Comparison of ENCODE assay signal across 8 cellular contexts in genomic region chr6:26033132-26033941, GRCh38. TPM values are rescaled to one million over a fixed set of nuclear protein-coding genes. Genes with fewer than 3 reads are reported as not detected.
DNase-seq lines count a peak whose midpoint lies in the region; ATAC-seq and TF ChIP-seq lines count a peak whose summit lies in the region.

No MANE protein-coding gene starts in this region.

- H3K27me3 Mint-ChIP-seq in activated CD8-positive, alpha-beta T cell treated with anti-CD3 and anti-CD28 coated beads for 36 hours, result peaks cover 2% of the 10 kb centered on the region

- POLR2A ChIA-PET in activated CD8-positive, alpha-beta T cell treated with anti-CD3 and anti-CD28 coated beads for 36 hours (lab: Charles Lee), result interaction anchor here (0.9 to 23.0 kb wide), 20 partner anchors 13 to 1838 kb away, joined by 3 to 1376 read pairs (median 8); a partner anchor contains a TSS

- H3K14ac ChIP-seq in mesenchymal stem cell (ENCODE audit: low read length in 2 of 2), result peak overlapping the region in 1 of 2 experiments; percentile 73

- H3K79me1 ChIP-seq in mesenchymal stem cell (replicated peaks; ENCODE audit: low read length, poor library complexity, severe bottlenecking), result no peaks in the 10 kb centered on the region

- H3K23ac ChIP-seq in mesenchymal stem cell (ENCODE audit: low read length in 2 of 2), result peak overlapping the region in 1 of 2 experiments; percentile 20

- DNase-seq in DMS 273 (lab: John Stamatoyannopoulos, UW; ENCODE audit: unreplicated experiment) (peak; percentile 81), GM20000 (ENCODE audit: low spot score) (peak; percentile 83), NCI-H82 (lab: John Stamatoyannopoulos, UW) (peak; percentile 97), mesenchymal stem cell (peak; percentile 98)
- DNase-seq in activated CD8-positive, alpha-beta T cell treated with anti-CD3 and anti-CD28 coated beads for 36 hours, result peak; percentile 81

- WGBS in mesenchymal stem cell, result under 1% methylated on average over 40 of the region's 46 CpGs

- H3K9me3 ChIP-seq in endocrine pancreas (ENCODE audit: control insufficient read depth, low read length), result no peaks in the 10 kb centered on the region
- no peaks in the 10 kb centered on the region for H3K9me3 ChIP-seq in mesenchymal stem cell (ENCODE audit: control insufficient read depth, low read length)
- H3K9me3 ChIP-seq in stomach smooth muscle (ENCODE audit: control insufficient read depth in 2 of 2, low read length in 2 of 2), result no peaks in the 10 kb centered on the region

- H3K36me3 ChIP-seq in endocrine pancreas (ENCODE audit: control insufficient read depth, insufficient read depth, low read length) (no peaks in the 10 kb centered on the region), mesenchymal stem cell (ENCODE audit: control insufficient read depth in 1 of 2, insufficient read depth in 2 of 2, low read depth in 1 of 2, low read length in 2 of 2) (no peaks in the 10 kb centered on the region), stomach smooth muscle (ENCODE audit: control insufficient read depth in 2 of 2, insufficient read depth in 2 of 2, low read length in 2 of 2) (no peaks in the 10 kb centered on the region)

- peak overlapping the region; percentile 73 for H3K4me2 ChIP-seq in mesenchymal stem cell (ENCODE audit: low read length, poor library complexity, severe bottlenecking)

- peaks cover 6% of the 10 kb centered on the region for H3K36me3 Mint-ChIP-seq in activated CD8-positive, alpha-beta T cell treated with anti-CD3 and anti-CD28 coated beads for 36 hours (ENCODE audit: low read depth)

- peak overlapping the region; percentile 48 for H3K9ac ChIP-seq in endocrine pancreas (ENCODE audit: control insufficient read depth, insufficient read depth, low read length)
- H3K9ac ChIP-seq in mesenchymal stem cell (ENCODE audit: low read length), result peak overlapping the region; percentile 86
- peak overlapping the region; percentile 59 to 73 for H3K9ac ChIP-seq in stomach smooth muscle (ENCODE audit: low read length in 2 of 2)

- H3K4me3 ChIP-seq in endocrine pancreas (ENCODE audit: control insufficient read depth, insufficient read depth, low read length) (peak overlapping the region; percentile 57), mesenchymal stem cell (ENCODE audit: insufficient read depth in 1 of 2, low read depth in 1 of 2, low read length in 2 of 2) (peak overlapping the region; percentile 68 to 83), stomach smooth muscle (ENCODE audit: low read length in 2 of 2) (peak overlapping the region; percentile 80 to 83)

- H3K27ac ChIP-seq in mesenchymal stem cell (ENCODE audit: low read length, poor library complexity, severe bottlenecking) (peak overlapping the region; percentile 92), stomach smooth muscle (ENCODE audit: low read length) (peak overlapping the region; percentile 81)

- intact Hi-C loops in activated CD8-positive, alpha-beta T cell treated with anti-CD3 and anti-CD28 coated beads for 36 hours (cut with micrococcal nuclease), result loop anchor here (5.0 to 10.0 kb wide), 2 partner anchors 164 to 1101 kb away; a partner anchor contains a TSS

- H3K4me1 Mint-ChIP-seq in activated CD8-positive, alpha-beta T cell treated with anti-CD3 and anti-CD28 coated beads for 36 hours (ENCODE audit: low read depth), result peaks cover 40% of the 10 kb centered on the region

- peak overlapping the region; percentile 23 to 54 for H2BK12ac ChIP-seq in mesenchymal stem cell (ENCODE audit: low read length in 2 of 2)

- H2AK5ac ChIP-seq in mesenchymal stem cell (ENCODE audit: low read length, severe bottlenecking), result no peak overlapping the region

- peak overlapping the region; percentile 75 for H4K8ac ChIP-seq in mesenchymal stem cell (ENCODE audit: low read length)

- no peak overlapping the region for H2BK120ac ChIP-seq in mesenchymal stem cell (ENCODE audit: low read depth, low read length)

- H2BK5ac ChIP-seq in mesenchymal stem cell (ENCODE audit: low read depth, low read length, poor library complexity, severe bottlenecking), result peak overlapping the region; percentile 74

- peak overlapping the region; percentile 25 for H4K91ac ChIP-seq in mesenchymal stem cell (ENCODE audit: low read length)

- H3K9me3 Mint-ChIP-seq in activated CD8-positive, alpha-beta T cell treated with anti-CD3 and anti-CD28 coated beads for 36 hours, result no peaks in the 10 kb centered on the region

- peak overlapping the region; percentile 32 for H2AFZ ChIP-seq in mesenchymal stem cell (ENCODE audit: low read depth, low read length)

- H3K27ac Mint-ChIP-seq in activated CD8-positive, alpha-beta T cell treated with anti-CD3 and anti-CD28 coated beads for 36 hours, result peak overlapping the region; percentile 98

- CTCF ChIA-PET in activated CD8-positive, alpha-beta T cell treated with anti-CD3 and anti-CD28 coated beads for 36 hours (lab: Charles Lee), result interaction anchor here (1.1 to 4.3 kb wide), 4 partner anchors 11 to 65 kb away, joined by 3 to 48 read pairs (median 16); a partner anchor contains a TSS

- H3K4me1 ChIP-seq in endocrine pancreas (ENCODE audit: control insufficient read depth, insufficient read depth, low read length), result no peaks in the 10 kb centered on the region
- H3K4me1 ChIP-seq in mesenchymal stem cell (ENCODE audit: control insufficient read depth, insufficient read depth, low read depth, low read length), result peaks cover 4% of the 10 kb centered on the region
- peaks cover 17% of the 10 kb centered on the region for H3K4me1 ChIP-seq in stomach smooth muscle (ENCODE audit: control insufficient read depth, insufficient read depth, low read length)

- peak; percentile 47 for ATAC-seq in HG03575 (IDR thresholded peaks at IDR 0.05; ENCODE audit: extremely low read depth, insufficient number of reproducible peaks, low FRiP score, unreplicated experiment)
- ATAC-seq in activated CD8-positive, alpha-beta T cell treated with anti-CD3 and anti-CD28 coated beads for 36 hours, result peak; percentile 62

- peak overlapping the region; percentile 91 for H3K4me3 Mint-ChIP-seq in activated CD8-positive, alpha-beta T cell treated with anti-CD3 and anti-CD28 coated beads for 36 hours

- TF ChIP-seq CTCF in GM20000 (IDR thresholded peaks at IDR 0.05; ENCODE audit: extremely low read depth, missing control alignments), result no peak
- no peak for TF ChIP-seq CTCF in activated CD8-positive, alpha-beta T cell treated with anti-CD3 and anti-CD28 coated beads for 36 hours (IDR thresholded peaks at IDR 0.05)

- peak overlapping the region; percentile 59 to 85 for H3K4ac ChIP-seq in mesenchymal stem cell (ENCODE audit: low read depth in 1 of 2, low read length in 2 of 2)

- H3K18ac ChIP-seq in mesenchymal stem cell (ENCODE audit: low read depth in 1 of 2, low read length in 2 of 2), result peak overlapping the region; percentile 50 to 75

- no peaks in the 10 kb centered on the region for H3K27me3 ChIP-seq in endocrine pancreas (ENCODE audit: control insufficient read depth, insufficient read depth, low read length)
- no peaks in the 10 kb centered on the region for H3K27me3 ChIP-seq in mesenchymal stem cell (ENCODE audit: control insufficient read depth in 1 of 2, insufficient read depth in 1 of 2, low read length in 2 of 2)
- H3K27me3 ChIP-seq in stomach smooth muscle (ENCODE audit: control insufficient read depth in 1 of 2, insufficient read depth in 2 of 2, low read length in 2 of 2), result no peaks in the 10 kb centered on the region

- peak overlapping the region; percentile 96 for H2BK15ac ChIP-seq in mesenchymal stem cell (ENCODE audit: low read depth, poor library complexity, severe bottlenecking)

RNA-seq across cellular contexts. Expression of gene HFE, which starts 53.9 kb away (rescaled TPM):
- under 1 TPM; 0.25 to 0.56 TPM for total RNA-seq in activated CD8-positive, alpha-beta T cell treated with anti-CD3 and anti-CD28 coated beads for 36 hours
- 10.1 TPM for polyA plus RNA-seq in mesenchymal stem cell (2013, experiment 1 of 2)
- polyA plus RNA-seq in mesenchymal stem cell (2013, experiment 2 of 2), result 9.2 TPM

Comparison
In these comparisons a context has a peak if more than half of its experiments do, and no peak if none do; other contexts are left out.
1. Peak in every context shown above with its lines: DNase-seq, ATAC-seq, H3K4me3 ChIP-seq and H3K27ac ChIP-seq.